Comparison of ENCODE assay signal across 8 cellular contexts in genomic region chr10:118046491-118047362, GRCh38. TPM values are rescaled to one million over a fixed set of nuclear protein-coding genes. Genes with fewer than 3 reads are reported as not detected.
DNase-seq lines count a peak whose midpoint lies in the region; ATAC-seq and TF ChIP-seq lines count a peak whose summit lies in the region.

TSS of gene RAB11FIP2 (minus strand) at chr10:118046941. CDS start at chr10:118046163, 778 bp downstream.

- no peaks in the 10 kb centered on the region for H3K9me3 Mint-ChIP-seq in activated T-cell treated with anti-CD3 and anti-CD28 coated beads, Interleukin-2, amount 50 U/mL, for 24 hours

- DNase-seq in DMS153 treated with DMSO at 0.1 percent for 48 hours (lab: John Stamatoyannopoulos, UW; ENCODE audit: unreplicated experiment), result peak; percentile 78
- peak; percentile 82 for DNase-seq in HuH-7 (ENCODE audit: low spot score)
- peak; percentile 98 for DNase-seq in activated T-cell treated with anti-CD3 and anti-CD28 coated beads, Interleukin-2, amount 50 U/mL, for 24 hours
- DNase-seq in stimulated activated CD8-positive, alpha-beta memory T cell treated with anti-CD3 and anti-CD28 coated beads, Interleukin-7, amount 100 ng/mL, for 24 hours (ENCODE audit: low read depth), result peak; percentile 96

- H3K27me3 ChIP-seq in OCI-LY3 (ENCODE audit: low read depth, low read length) (no peaks in the 10 kb centered on the region), muscle layer of duodenum (ENCODE audit: low read depth, low read length) (no peaks in the 10 kb centered on the region)

- no peaks in the 10 kb centered on the region for H3K27me3 Mint-ChIP-seq in activated T-cell treated with anti-CD3 and anti-CD28 coated beads, Interleukin-2, amount 50 U/mL, for 24 hours

- H3K36me3 Mint-ChIP-seq in activated T-cell treated with anti-CD3 and anti-CD28 coated beads, Interleukin-2, amount 50 U/mL, for 24 hours (ENCODE audit: low read depth), result peaks cover 7% of the 10 kb centered on the region

- no peak for TF ChIP-seq CTCF in OCI-LY3 (IDR thresholded peaks at IDR 0.05; ENCODE audit: low read depth, low read length)

- H3K27ac Mint-ChIP-seq in activated T-cell treated with anti-CD3 and anti-CD28 coated beads, Interleukin-2, amount 50 U/mL, for 24 hours, result peak within 1 kb of the TSS; percentile 90

- H3K9me3 ChIP-seq in OCI-LY3 (ENCODE audit: insufficient read depth, low read length) (no peaks in the 10 kb centered on the region), muscle layer of duodenum (ENCODE audit: control insufficient read depth in 1 of 2, low read length in 2 of 2) (no peaks in the 10 kb centered on the region)

- H3K4me3 ChIP-seq in OCI-LY3 (ENCODE audit: low read length) (peak within 1 kb of the TSS; percentile 87), muscle layer of duodenum (ENCODE audit: low read depth in 1 of 2, low read length in 2 of 2) (peak within 1 kb of the TSS; percentile 80 to 91)

- peak within 1 kb of the TSS; percentile 91 for H3K4me3 Mint-ChIP-seq in activated T-cell treated with anti-CD3 and anti-CD28 coated beads, Interleukin-2, amount 50 U/mL, for 24 hours

- H3K4me1 ChIP-seq in OCI-LY3 (ENCODE audit: low read length) (peaks cover 15% of the 10 kb centered on the region), muscle layer of duodenum (ENCODE audit: control insufficient read depth in 1 of 2, insufficient read depth in 2 of 2, low read length in 2 of 2) (peaks cover 0 to 21% of the 10 kb centered on the region in 2 donors)

- H3K4me1 Mint-ChIP-seq in activated T-cell treated with anti-CD3 and anti-CD28 coated beads, Interleukin-2, amount 50 U/mL, for 24 hours (ENCODE audit: low read depth), result peaks cover 45% of the 10 kb centered on the region

- no peaks in the 10 kb centered on the region for H3K36me3 ChIP-seq in OCI-LY3 (replicated peaks; ENCODE audit: low read depth, low read length)
- H3K36me3 ChIP-seq in muscle layer of duodenum (ENCODE audit: control insufficient read depth in 1 of 2, insufficient read depth in 2 of 2, low read length in 2 of 2), result no peaks in the 10 kb centered on the region

- ATAC-seq in GM21526 (IDR thresholded peaks at IDR 0.05; ENCODE audit: low FRiP score, unreplicated experiment) (peak; percentile 95), esophagus mucosa (peak; percentile 98)

- peaks cover 46% of the 10 kb centered on the region for H3K79me2 ChIP-seq in OCI-LY3 (ENCODE audit: low read length)

- H3K27ac ChIP-seq in OCI-LY3 (ENCODE audit: low read length), result peak within 1 kb of the TSS; percentile 54
- peak within 1 kb of the TSS; percentile 58 for H3K27ac ChIP-seq in muscle layer of duodenum (ENCODE audit: low read length)

- H3K4me2 ChIP-seq in OCI-LY3 (ENCODE audit: low read length), result peak within 1 kb of the TSS; percentile 72

- H4K20me1 ChIP-seq in OCI-LY3 (ENCODE audit: insufficient read depth, low read length), result no peaks in the 10 kb centered on the region

- H2AFZ ChIP-seq in OCI-LY3 (ENCODE audit: low read depth, low read length), result peak within 1 kb of the TSS; percentile 78

- H3K9ac ChIP-seq in OCI-LY3 (ENCODE audit: low read length), result peak within 1 kb of the TSS; percentile 73

RNA-seq across cellular contexts. Expression of gene RAB11FIP2, which starts in this region (rescaled TPM):
- total RNA-seq in esophagus mucosa, result 6.2 TPM

Comparison
In these comparisons a context has a peak if more than half of its experiments do, and no peak if none do; other contexts are left out.
1. Peak in every context shown above with its lines: DNase-seq, ATAC-seq, H3K4me3 ChIP-seq and H3K27ac ChIP-seq.